In genomic region chr7:603152-603941, GRCh38 we compare ENCODE assay signal across 8 cellular contexts.
A peak's percentile ranks its signal among the peaks of the same experiment; 100 is the strongest.
DNase-seq lines count a peak whose midpoint lies in the region; ATAC-seq and TF ChIP-seq lines count a peak whose summit lies in the region.

No MANE protein-coding gene starts in this region.

- no peak for DNase-seq in activated T-cell treated with anti-CD3 and anti-CD28 coated beads, Interleukin-2, amount 50 U/mL, for 4 hours
- DNase-seq in mesenchymal stem cell = no peak
- DNase-seq in suprapubic skin (ENCODE audit: low spot score in 2 of 2) = peak in 1 of 2 donors; percentile 55
- DNase-seq in C1 segment of cervical spinal cord (lab: John Stamatoyannopoulos, UW) = no peak
- DNase-seq in NCI-H748 (lab: John Stamatoyannopoulos, UW; ENCODE audit: unreplicated experiment) = no peak
- no peak for DNase-seq in putamen (ENCODE audit: low spot score)

- ATAC-seq in activated T-cell treated with anti-CD3 and anti-CD28 coated beads, Interleukin-2, amount 50 U/mL, for 4 hours = no peak
- no peak for ATAC-seq in GM18498 (IDR thresholded peaks at IDR 0.05; ENCODE audit: unreplicated experiment)

- H3K9me3 Mint-ChIP-seq in activated T-cell treated with anti-CD3 and anti-CD28 coated beads, Interleukin-2, amount 50 U/mL, for 4 hours = peaks cover 7% of the 10 kb centered on the region

- H3K4me3 Mint-ChIP-seq in activated T-cell treated with anti-CD3 and anti-CD28 coated beads, Interleukin-2, amount 50 U/mL, for 4 hours = peak overlapping the region; percentile 90

- peak overlapping the region; percentile 98 for H3K27ac ChIP-seq in KOPT-K1 (ENCODE audit: low read depth, low read length, poor library complexity, severe bottlenecking)
- peak overlapping the region; percentile 85 for H3K27ac ChIP-seq in mesenchymal stem cell (ENCODE audit: low read length, poor library complexity, severe bottlenecking)
- H3K27ac ChIP-seq in suprapubic skin = peak overlapping the region; percentile 82

- H4K8ac ChIP-seq in mesenchymal stem cell (ENCODE audit: low read length) = peak overlapping the region; percentile 95

- no peak overlapping the region for H2AFZ ChIP-seq in mesenchymal stem cell (ENCODE audit: low read depth, low read length)

- H4K91ac ChIP-seq in mesenchymal stem cell (ENCODE audit: low read length) = peak overlapping the region; percentile 99

- peaks cover 39% of the 10 kb centered on the region for H3K4me1 ChIP-seq in mesenchymal stem cell (ENCODE audit: control insufficient read depth, insufficient read depth, low read depth, low read length)
- peaks cover 40% of the 10 kb centered on the region for H3K4me1 ChIP-seq in suprapubic skin

- H3K18ac ChIP-seq in mesenchymal stem cell (ENCODE audit: low read depth in 1 of 2, low read length in 2 of 2) = peak overlapping the region; percentile 44 to 91

- no peaks in the 10 kb centered on the region for H3K27me3 Mint-ChIP-seq in activated T-cell treated with anti-CD3 and anti-CD28 coated beads, Interleukin-2, amount 50 U/mL, for 4 hours (ENCODE audit: low read depth)

- peak overlapping the region; percentile 95 for H2AK5ac ChIP-seq in mesenchymal stem cell (ENCODE audit: low read length, severe bottlenecking)

- H3K36me3 ChIP-seq in KOPT-K1 (ENCODE audit: insufficient read depth, low read length) (peaks cover 14% of the 10 kb centered on the region), mesenchymal stem cell (ENCODE audit: control insufficient read depth in 1 of 2, insufficient read depth in 2 of 2, low read depth in 1 of 2, low read length in 2 of 2) (peaks cover 0 to 5% of the 10 kb centered on the region in 2 experiments), suprapubic skin (peaks cover 7% of the 10 kb centered on the region)

- H3K4me2 ChIP-seq in mesenchymal stem cell (ENCODE audit: low read length, poor library complexity, severe bottlenecking) = no peak overlapping the region

- no peak overlapping the region for H3K9ac ChIP-seq in mesenchymal stem cell (ENCODE audit: low read length)

- H3K4me3 ChIP-seq in mesenchymal stem cell (ENCODE audit: insufficient read depth in 1 of 2, low read depth in 1 of 2, low read length in 2 of 2) (no peak overlapping the region), suprapubic skin (no peak overlapping the region)

- H3K27me3 ChIP-seq in mesenchymal stem cell (ENCODE audit: control insufficient read depth in 1 of 2, insufficient read depth in 1 of 2, low read length in 2 of 2) (no peaks in the 10 kb centered on the region), suprapubic skin (no peaks in the 10 kb centered on the region)

- H3K79me1 ChIP-seq in mesenchymal stem cell (replicated peaks; ENCODE audit: low read length, poor library complexity, severe bottlenecking) = peaks cover 2% of the 10 kb centered on the region

- H3K9me3 ChIP-seq in KOPT-K1 (ENCODE audit: insufficient read depth, low read length, poor library complexity, severe bottlenecking) (no peaks in the 10 kb centered on the region), mesenchymal stem cell (ENCODE audit: control insufficient read depth, low read length) (no peaks in the 10 kb centered on the region), suprapubic skin (no peaks in the 10 kb centered on the region)

- peak overlapping the region; percentile 81 to 88 for H3K4ac ChIP-seq in mesenchymal stem cell (ENCODE audit: low read depth in 1 of 2, low read length in 2 of 2)

- peak overlapping the region; percentile 95 for H2BK120ac ChIP-seq in mesenchymal stem cell (ENCODE audit: low read depth, low read length)

- no peak for TF ChIP-seq CTCF in suprapubic skin (IDR thresholded peaks at IDR 0.05)

- H3K14ac ChIP-seq in mesenchymal stem cell (ENCODE audit: low read length in 2 of 2) = peak overlapping the region in 1 of 2 experiments; percentile 45

- 94% methylated on average over 10 of the region's 12 CpGs for WGBS in mesenchymal stem cell
- WGBS in suprapubic skin = 87% methylated on average over 12 of the region's 12 CpGs

- no peak for TF ChIP-seq EP300 in suprapubic skin (IDR thresholded peaks at IDR 0.05)

- H2BK5ac ChIP-seq in mesenchymal stem cell (ENCODE audit: low read depth, low read length, poor library complexity, severe bottlenecking) = peak overlapping the region; percentile 47

- no peak overlapping the region for H3K23ac ChIP-seq in mesenchymal stem cell (ENCODE audit: low read length in 2 of 2)

- H2BK12ac ChIP-seq in mesenchymal stem cell (ENCODE audit: low read length in 2 of 2) = peak overlapping the region; percentile 96 to 97

- H2BK15ac ChIP-seq in mesenchymal stem cell (ENCODE audit: low read depth, poor library complexity, severe bottlenecking) = peak overlapping the region; percentile 88

- no peak for TF ChIP-seq POLR2A in suprapubic skin (IDR thresholded peaks at IDR 0.05)

- peaks cover 65% of the 10 kb centered on the region for H3K4me1 Mint-ChIP-seq in activated T-cell treated with anti-CD3 and anti-CD28 coated beads, Interleukin-2, amount 50 U/mL, for 4 hours (ENCODE audit: low read depth)

- peaks cover 24% of the 10 kb centered on the region for H3K36me3 Mint-ChIP-seq in activated T-cell treated with anti-CD3 and anti-CD28 coated beads, Interleukin-2, amount 50 U/mL, for 4 hours (ENCODE audit: insufficient read depth)
